25 cellular contexts compared by ENCODE assay signal in the genomic region with DNA sequence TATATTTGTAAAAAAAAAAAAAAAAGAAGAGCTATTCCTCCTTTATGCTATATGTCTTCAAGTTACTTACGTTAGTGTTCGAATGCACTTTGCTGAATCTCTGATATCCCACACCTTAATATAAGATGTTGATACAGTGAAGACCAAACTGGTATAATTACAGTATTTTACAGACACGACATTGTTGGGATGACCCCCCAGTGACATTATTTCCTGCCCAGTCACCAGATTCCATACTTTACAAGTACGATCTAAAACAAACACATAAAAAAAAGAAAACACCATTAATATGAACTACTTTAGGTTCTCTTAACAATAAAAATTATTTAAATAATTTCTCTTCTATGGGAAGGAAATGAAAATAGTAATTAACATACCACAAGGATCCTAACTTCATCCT.
DNase-seq lines count a peak whose midpoint lies in the region; ATAC-seq, FAIRE-seq and TF ChIP-seq lines count a peak whose summit lies in the region.
"Had no signal": no experiment of that assay in that cellular context is flagged by ENCODE, and none has a peak within 500 bp of the region (broad histone marks: within the 10 kb centered on the region; RNA-seq: fewer than 3 reads in every experiment).

No MANE protein-coding gene starts in this region.

- no peaks in the 10 kb centered on the region for H3K9me2 ChIP-seq in PC-3 (replicated peaks; ENCODE audit: low read length)

- no peak overlapping the region for H2AFZ ChIP-seq in PC-3 (ENCODE audit: low read length)
- no peak overlapping the region for H2AFZ ChIP-seq in endothelial cell of umbilical vein (ENCODE audit: low read depth, low read length)

- no peaks in the 10 kb centered on the region for H3K9me3 ChIP-seq in PC-3 (ENCODE audit: low read length)
- H3K9me3 ChIP-seq in endothelial cell of umbilical vein (replicated peaks; ENCODE audit: control insufficient read depth, insufficient read depth, low read length): no peaks in the 10 kb centered on the region
- H3K9me3 ChIP-seq: A549; BLaER1 treated with 17β-estradiol and CSF1 and Interleukin-3, amounts not matched to agents 10 nM and 100 nM; Caco-2 had no signal

- H3K4me2 ChIP-seq in PC-3 (ENCODE audit: low read length) (no peak overlapping the region), endothelial cell of umbilical vein (ENCODE audit: insufficient read depth, low read length) (peak overlapping the region; percentile 51)
- H3K4me2 ChIP-seq: A549; BLaER1 treated with 17β-estradiol and CSF1 and Interleukin-3, amounts not matched to agents 10 nM and 100 nM had no signal

- H3K27me3 Mint-ChIP-seq in immature natural killer cell (ENCODE audit: low read depth in 3 of 3): no peaks in the 10 kb centered on the region
- H3K27me3 Mint-ChIP-seq: B cell; CD4-positive, alpha-beta T cell had no signal

- DNase-seq in EH (ENCODE audit: low read depth) (peak; percentile 1), PC-3 (no peak), endothelial cell of umbilical vein (ENCODE audit: low read depth, low spot score) (peak; percentile 61), urothelium cell line (ENCODE audit: low spot score) (no peak), DMS 273 treated with DMSO at 0.1 percent for 48 hours (lab: John Stamatoyannopoulos, UW) (no peak), immature natural killer cell (no peak)
- DNase-seq: AML-193; Caco-2; Calu3; CD4-positive, alpha-beta T cell; CD8-positive, alpha-beta T cell; DMS153; DMS53; DMS79; DND-41; GF-D8 had no signal

- H4K20me1 ChIP-seq in PC-3 (ENCODE audit: low read length): no peaks in the 10 kb centered on the region
- H4K20me1 ChIP-seq in endothelial cell of umbilical vein (replicated peaks; ENCODE audit: control insufficient read depth, extremely low read depth, insufficient read depth, low read length): no peaks in the 10 kb centered on the region
- H4K20me1 ChIP-seq: BLaER1 treated with 17β-estradiol and CSF1 and Interleukin-3, amounts not matched to agents 10 nM and 100 nM had no signal

- ATAC-seq in PC-3: peak; percentile 82
- ATAC-seq: A549; CD8-positive, alpha-beta T cell had no signal

- no peaks in the 10 kb centered on the region for H3K27me3 ChIP-seq in PC-3 (ENCODE audit: low read length)
- no peaks in the 10 kb centered on the region for H3K27me3 ChIP-seq in endothelial cell of umbilical vein (ENCODE audit: control insufficient read depth in 2 of 2, insufficient read depth in 2 of 2, low read length in 2 of 2)
- H3K27me3 ChIP-seq: BLaER1 treated with 17β-estradiol and CSF1 and Interleukin-3, amounts not matched to agents 10 nM and 100 nM had no signal

- H3K36me3 ChIP-seq in PC-3 (ENCODE audit: low read depth, low read length): peaks cover 14% of the 10 kb centered on the region; the same call in 1 of the 2 replicates
- H3K36me3 ChIP-seq in endothelial cell of umbilical vein (ENCODE audit: control insufficient read depth in 2 of 2, extremely low read depth in 1 of 2, insufficient read depth in 2 of 2, low read length in 2 of 2): no peaks in the 10 kb centered on the region
- H3K36me3 ChIP-seq: BLaER1 treated with 17β-estradiol and CSF1 and Interleukin-3, amounts not matched to agents 10 nM and 100 nM had no signal

- H3K4me3 ChIP-seq in PC-3 (ENCODE audit: low read length) (no peak overlapping the region), endothelial cell of umbilical vein (replicated peaks in 1 of 3; ENCODE audit: insufficient read depth in 1 of 3, low read depth in 1 of 3, low read length in 3 of 3) (no peak overlapping the region)
- H3K4me3 ChIP-seq: A549; BLaER1 treated with 17β-estradiol and CSF1 and Interleukin-3, amounts not matched to agents 10 nM and 100 nM had no signal

- no peaks in the 10 kb centered on the region for H3F3A ChIP-seq in PC-3 (ENCODE audit: low read length, unreplicated experiment)

- H3K9me3 Mint-ChIP-seq in immature natural killer cell: no peaks in the 10 kb centered on the region
- H3K9me3 Mint-ChIP-seq: CD4-positive, alpha-beta T cell; CD8-positive, alpha-beta T cell had no signal

- no peak overlapping the region for H3K4me3 Mint-ChIP-seq in immature natural killer cell
- H3K4me3 Mint-ChIP-seq: B cell; CD4-positive, alpha-beta T cell; CD8-positive, alpha-beta T cell had no signal

- FAIRE-seq in endothelial cell of umbilical vein (lab: Jason Lieb, UNC): no peak
- FAIRE-seq in urothelium cell line (lab: Jason Lieb, UNC): no peak
- FAIRE-seq: A549, D721Med, G401.6, GM12891, GM19239 had no signal

- POLR2A ChIA-PET in PC-3 (lab: Charles Lee; ENCODE audit: unreplicated experiment): no interaction called here
- POLR2A ChIA-PET in endothelial cell of umbilical vein (lab: Charles Lee): no interaction called here

- no peak overlapping the region for H3K27ac Mint-ChIP-seq in immature natural killer cell
- H3K27ac Mint-ChIP-seq: B cell; CD4-positive, alpha-beta T cell; CD8-positive, alpha-beta T cell had no signal

- H3K4me1 Mint-ChIP-seq in immature natural killer cell: no peaks in the 10 kb centered on the region
- H3K4me1 Mint-ChIP-seq: B cell had no signal

- BruUV-seq in PC-3 (replicated peaks; lab: Mats Ljungman, UMichigan) (no TSS peak), endothelial cell of umbilical vein (replicated peaks; lab: Mats Ljungman, UMichigan) (no TSS peak)

- no peak overlapping the region for H3K27ac ChIP-seq in PC-3 (ENCODE audit: low read length)
- H3K27ac ChIP-seq in endothelial cell of umbilical vein (ENCODE audit: insufficient read depth, low read depth, low read length): peak overlapping the region; percentile 23
- H3K27ac ChIP-seq: 22Rv1; A549; BLaER1 treated with 17β-estradiol and CSF1 and Interleukin-3, amounts not matched to agents 10 nM and 100 nM; C4-2B had no signal

- H3K79me2 ChIP-seq in PC-3 (ENCODE audit: low read length) (no peaks in the 10 kb centered on the region), endothelial cell of umbilical vein (ENCODE audit: control insufficient read depth, insufficient read depth, low read length) (no peaks in the 10 kb centered on the region)

- dilution Hi-C loops in endothelial cell of umbilical vein (cut with MboI; ENCODE audit: extremely low pct_ligation_motif_present, low sequenced_read_pairs): no loop called here

- no peak for TF ChIP-seq CTCF in PC-3 (conservative IDR thresholded peaks at IDR 0.05; ENCODE audit: low read depth, low read length)
- TF ChIP-seq CTCF in endothelial cell of umbilical vein (IDR thresholded peaks at IDR 0.05; ENCODE audit: extremely low read depth in 1 of 2, insufficient read depth in 1 of 2, low read depth in 1 of 2, low read length in 2 of 2): no peak

- H3K36me3 Mint-ChIP-seq in immature natural killer cell: peaks cover 19 to 39% (median 37%) of the 10 kb centered on the region in 3 donors

- no peaks in the 10 kb centered on the region for H3K4me1 ChIP-seq in PC-3 (ENCODE audit: insufficient read depth, low read length)
- H3K4me1 ChIP-seq in endothelial cell of umbilical vein (ENCODE audit: control insufficient read depth, extremely low read depth, insufficient read depth, low read length): peaks cover 12% of the 10 kb centered on the region
- H3K4me1 ChIP-seq: BLaER1 treated with 17β-estradiol and CSF1 and Interleukin-3, amounts not matched to agents 10 nM and 100 nM; Caco-2 had no signal

- H3K9me1 ChIP-seq in endothelial cell of umbilical vein (replicated peaks; ENCODE audit: control insufficient read depth, extremely low read depth, insufficient read depth, low read length): no peaks in the 10 kb centered on the region

- intact Hi-C loops in PC-3 (cut with micrococcal nuclease) (no loop called here), endothelial cell of umbilical vein (cut with micrococcal nuclease) (no loop called here)

- no peak overlapping the region for H3K9ac ChIP-seq in PC-3 (ENCODE audit: low read length)
- H3K9ac ChIP-seq in endothelial cell of umbilical vein (replicated peaks; ENCODE audit: extremely low read depth, insufficient read depth, low read length): no peak overlapping the region
- H3K9ac ChIP-seq: BLaER1 treated with 17β-estradiol and CSF1 and Interleukin-3, amounts not matched to agents 10 nM and 100 nM had no signal

- TF ChIP-seq POLR2A in endothelial cell of umbilical vein (IDR thresholded peaks at IDR 0.05; ENCODE audit: low read depth, low read length): no peak

- CTCF ChIA-PET in PC-3 (lab: Charles Lee): no interaction called here
- CTCF ChIA-PET in endothelial cell of umbilical vein (lab: Charles Lee): interaction anchor here (1.0 kb wide), 2 partner anchors 31 to 37 kb away, joined by 3 to 6 read pairs; no protein-coding TSS in a partner anchor

TF ChIP-seq in endothelial cell of umbilical vein, 7 proteins besides CTCF, POLR2A, EP300 and RAD21:
- TF ChIP-seq, protein P1, sequence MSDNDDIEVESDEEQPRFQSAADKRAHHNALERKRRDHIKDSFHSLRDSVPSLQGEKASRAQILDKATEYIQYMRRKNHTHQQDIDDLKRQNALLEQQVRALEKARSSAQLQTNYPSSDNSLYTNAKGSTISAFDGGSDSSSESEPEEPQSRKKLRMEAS (IDR thresholded peaks at IDR 0.05; ENCODE audit: insufficient read depth, insufficient read length): no peak
- no peak for TF ChIP-seq POLR2AphosphoS5 (IDR thresholded peaks at IDR 0.05; ENCODE audit: insufficient read depth, low read depth, low read length)
- no peak for TF ChIP-seq JUN (IDR thresholded peaks at IDR 0.05; ENCODE audit: borderline replicate concordance, insufficient read depth, insufficient read length, low read depth)
- no peak for TF ChIP-seq MYC (IDR thresholded peaks at IDR 0.05; ENCODE audit: low read depth, low read length)
- TF ChIP-seq FOS (IDR thresholded peaks at IDR 0.05; ENCODE audit: borderline replicate concordance, insufficient read depth, low read length): no peak
- no peak for TF ChIP-seq EZH2 (IDR thresholded peaks at IDR 0.05; ENCODE audit: borderline replicate concordance, low read depth, low read length, severe bottlenecking)
- TF ChIP-seq GATA2 (IDR thresholded peaks at IDR 0.05; ENCODE audit: insufficient read depth, insufficient read length, low read depth, low read length): no peak

Comparison
In these comparisons a context has a peak if more than half of its experiments do, and no peak if none do; other contexts are left out.
1. DNase-seq: peak in EH (single experiment) and endothelial cell of umbilical vein (single experiment); none in PC-3 (single experiment), urothelium cell line (single experiment), DMS 273 treated with DMSO at 0.1 percent for 48 hours (single experiment) and immature natural killer cell (0 of 3).